9 cellular contexts compared by ENCODE assay signal in genomic region chr6:137728386-137729349, GRCh38.
DNase-seq lines count a peak whose midpoint lies in the region; ATAC-seq and TF ChIP-seq lines count a peak whose summit lies in the region.
"Had no signal": no experiment of that assay in that cellular context is flagged by ENCODE, and none has a peak within 500 bp of the region (broad histone marks: within the 10 kb centered on the region; RNA-seq: fewer than 3 reads in every experiment).

No MANE protein-coding gene starts in this region.

- ATAC-seq in GM18907 (IDR thresholded peaks at IDR 0.05; ENCODE audit: unreplicated experiment) (no peak), HG03139 (IDR thresholded peaks at IDR 0.05; ENCODE audit: unreplicated experiment) (no peak)

- H3K36me3 ChIP-seq in SJCRH30 = no peaks in the 10 kb centered on the region
- H3K36me3 ChIP-seq in prostate gland = no peaks in the 10 kb centered on the region
- H3K36me3 ChIP-seq: cardiac muscle cell had no signal

- no peak for TF ChIP-seq POLR2A in prostate gland (IDR thresholded peaks at IDR 0.05)

- WGBS in prostate gland = 25% methylated on average over 6 of the region's 6 CpGs

- peak; percentile 86 for DNase-seq in EH (ENCODE audit: low read depth)
- DNase-seq in SJCRH30 = peak; percentile 61 to 64
- peak; percentile 66 for DNase-seq in fibroblast of the conjunctiva (ENCODE audit: low read depth)
- peak; percentile 58 for DNase-seq in prostate gland (ENCODE audit: low spot score)
- DNase-seq in NCI-H2227 (lab: John Stamatoyannopoulos, UW; ENCODE audit: unreplicated experiment) = no peak
- DNase-seq in NCI-H1105 (lab: John Stamatoyannopoulos, UW) = no peak

- H3K4me3 ChIP-seq in SJCRH30 = no peak overlapping the region
- no peak overlapping the region for H3K4me3 ChIP-seq in prostate gland
- H3K4me3 ChIP-seq: cardiac muscle cell had no signal

- H3K27me3 ChIP-seq in SJCRH30 = no peaks in the 10 kb centered on the region
- no peaks in the 10 kb centered on the region for H3K27me3 ChIP-seq in prostate gland (replicated peaks; ENCODE audit: insufficient read depth)
- H3K27me3 ChIP-seq: cardiac muscle cell had no signal

- no peaks in the 10 kb centered on the region for H3K9me3 ChIP-seq in SJCRH30 (replicated peaks)
- no peaks in the 10 kb centered on the region for H3K9me3 ChIP-seq in prostate gland

- intact Hi-C loops in prostate gland (cut with DNase I) = no loop called here

- H3K4me1 ChIP-seq in SJCRH30 = peaks cover 38% of the 10 kb centered on the region
- H3K4me1 ChIP-seq in prostate gland (replicated peaks) = peaks cover 11% of the 10 kb centered on the region

- no peak for TF ChIP-seq CTCF in prostate gland (IDR thresholded peaks at IDR 0.05)

- H3K27ac ChIP-seq in SJCRH30 = peak overlapping the region; percentile 62
- no peak overlapping the region for H3K27ac ChIP-seq in prostate gland
- H3K27ac ChIP-seq: cardiac muscle cell had no signal

Comparison
In these comparisons a context has a peak if more than half of its experiments do, and no peak if none do; other contexts are left out.
1. DNase-seq: peak in EH (single experiment), SJCRH30 (2 of 2), fibroblast of the conjunctiva (single experiment) and prostate gland (single experiment); none in NCI-H2227 (single experiment) and NCI-H1105 (single experiment).